Comparison of ENCODE assay signal across 8 cellular contexts in genomic region chr2:54560146-54560881, GRCh38.
DNase-seq lines count a peak whose midpoint lies in the region; ATAC-seq and TF ChIP-seq lines count a peak whose summit lies in the region.

No MANE protein-coding gene starts in this region.

- no peaks in the 10 kb centered on the region for H3K36me3 Mint-ChIP-seq in activated T-cell treated with anti-CD3 and anti-CD28 coated beads, Interleukin-2, amount 50 U/mL, for 4 hours (ENCODE audit: insufficient read depth)
- peaks cover 24% of the 10 kb centered on the region for H3K36me3 Mint-ChIP-seq in activated T-helper 2 cell treated with anti-CD3 and anti-CD28 coated beads, Interferon-gamma antibody, Interleukin-2, Interleukin-4, amounts not matched to agents 10 μg/mL and 5 μg/mL and 100 μg/mL, durations not matched to agents 14 hours and 24 hours and 36 hours (ENCODE audit: low read depth)

- no peaks in the 10 kb centered on the region for H4K20me1 ChIP-seq in HCT116 (ENCODE audit: insufficient read depth)

- POLR2A ChIA-PET in HCT116 (lab: Charles Lee) = interaction anchor here (0.6 to 1.5 kb wide), 4 partner anchors 9 to 1114 kb away, joined by 3 to 6 read pairs (median 4); no protein-coding TSS in a partner anchor

- ATAC-seq in activated T-cell treated with anti-CD3 and anti-CD28 coated beads, Interleukin-2, amount 50 U/mL, for 4 hours = peak in 1 of 2 donors; percentile 10
- no peak for ATAC-seq in HCT116

- H3K4me3 Mint-ChIP-seq in activated T-cell treated with anti-CD3 and anti-CD28 coated beads, Interleukin-2, amount 50 U/mL, for 4 hours = peak overlapping the region; percentile 86
- peak overlapping the region; percentile 90 for H3K4me3 Mint-ChIP-seq in activated T-helper 2 cell treated with anti-CD3 and anti-CD28 coated beads, Interferon-gamma antibody, Interleukin-2, Interleukin-4, amounts not matched to agents 10 μg/mL and 5 μg/mL and 100 μg/mL, durations not matched to agents 14 hours and 24 hours and 36 hours (ENCODE audit: low read depth)

- DNase-seq in activated T-cell treated with anti-CD3 and anti-CD28 coated beads, Interleukin-2, amount 50 U/mL, for 4 hours = no peak
- no peak for DNase-seq in activated T-cell treated with anti-CD3 and anti-CD28 coated beads, Interleukin-2, amount 50 U/mL, for 1 hour
- DNase-seq in HCT116 (ENCODE audit: low read depth, low spot score) = no peak
- peak; percentile 67 for DNase-seq in MG63
- DNase-seq in activated T-helper 2 cell treated with anti-CD3 and anti-CD28 coated beads, Interferon-gamma antibody, Interleukin-2, Interleukin-4, amounts not matched to agents 10 μg/mL and 5 μg/mL and 100 μg/mL, durations not matched to agents 14 hours and 24 hours and 36 hours (ENCODE audit: low spot score) = peak; percentile 37
- DNase-seq in cardiac septum (ENCODE audit: low spot score) = peak; percentile 78
- no peak for DNase-seq in GDM1 (lab: John Stamatoyannopoulos, UW)

- no peaks in the 10 kb centered on the region for H3K9me3 Mint-ChIP-seq in activated T-cell treated with anti-CD3 and anti-CD28 coated beads, Interleukin-2, amount 50 U/mL, for 4 hours
- no peaks in the 10 kb centered on the region for H3K9me3 Mint-ChIP-seq in activated T-helper 2 cell treated with anti-CD3 and anti-CD28 coated beads, Interferon-gamma antibody, Interleukin-2, Interleukin-4, amounts not matched to agents 10 μg/mL and 5 μg/mL and 100 μg/mL, durations not matched to agents 14 hours and 24 hours and 36 hours

- H3K9me2 ChIP-seq in HCT116 (ENCODE audit: insufficient read depth) = no peaks in the 10 kb centered on the region

- RAD21 ChIA-PET in HCT116 (lab: Charles Lee; ENCODE audit: low non-redundant PET in 1 of 2, low total read pairs in 2 of 2, uncharacterized antibody in 2 of 2, unreplicated experiment in 2 of 2) = interaction anchor here in 1 of 2 experiments (0.6 kb wide), 1 partner anchor 11 kb away, joined by 3 read pairs; no protein-coding TSS in a partner anchor

- TF ChIP-seq CTCF in HCT116 (IDR thresholded peaks at IDR 0.05 in 2 of 3, conservative IDR thresholded peaks at IDR 0.05 in 1 of 3; ENCODE audit: borderline replicate concordance in 1 of 3, insufficient read depth in 1 of 3, low read depth in 2 of 3, low read length in 2 of 3) = no peak

- H3K4me2 ChIP-seq in HCT116 (ENCODE audit: low read length) = peak overlapping the region; percentile 88

- H3K9me3 ChIP-seq in HCT116 (ENCODE audit: control insufficient read depth in 1 of 2, insufficient read depth in 1 of 2, low read depth in 1 of 2, low read length in 2 of 2) = no peaks in the 10 kb centered on the region
- no peaks in the 10 kb centered on the region for H3K9me3 ChIP-seq in MG63

- no peaks in the 10 kb centered on the region for H3K27me3 Mint-ChIP-seq in activated T-cell treated with anti-CD3 and anti-CD28 coated beads, Interleukin-2, amount 50 U/mL, for 4 hours (ENCODE audit: low read depth)
- H3K27me3 Mint-ChIP-seq in activated T-helper 2 cell treated with anti-CD3 and anti-CD28 coated beads, Interferon-gamma antibody, Interleukin-2, Interleukin-4, amounts not matched to agents 10 μg/mL and 5 μg/mL and 100 μg/mL, durations not matched to agents 14 hours and 24 hours and 36 hours (ENCODE audit: low read depth) = no peaks in the 10 kb centered on the region

- peaks cover 52% of the 10 kb centered on the region for H3K4me1 Mint-ChIP-seq in activated T-cell treated with anti-CD3 and anti-CD28 coated beads, Interleukin-2, amount 50 U/mL, for 4 hours (ENCODE audit: low read depth)
- peaks cover 59% of the 10 kb centered on the region for H3K4me1 Mint-ChIP-seq in activated T-helper 2 cell treated with anti-CD3 and anti-CD28 coated beads, Interferon-gamma antibody, Interleukin-2, Interleukin-4, amounts not matched to agents 10 μg/mL and 5 μg/mL and 100 μg/mL, durations not matched to agents 14 hours and 24 hours and 36 hours (ENCODE audit: low read depth)

- no TSS peak for BruUV-seq in HCT116 (replicated peaks; lab: Mats Ljungman, UMichigan)

- H3K4me1 ChIP-seq in HCT116 (ENCODE audit: control insufficient read depth in 1 of 2, insufficient read depth in 2 of 2, low read length in 2 of 2) (peaks cover 14 to 22% of the 10 kb centered on the region in 2 experiments), rectal smooth muscle tissue (ENCODE audit: control insufficient read depth, insufficient read depth, low read length) (no peaks in the 10 kb centered on the region)

- peak overlapping the region; percentile 77 to 94 for H3K4me3 ChIP-seq in HCT116 (replicated peaks in 1 of 2; ENCODE audit: low read depth in 1 of 2, low read length in 2 of 2)
- H3K4me3 ChIP-seq in MG63 = peak overlapping the region; percentile 70
- H3K4me3 ChIP-seq in rectal smooth muscle tissue (ENCODE audit: low read length) = peak overlapping the region; percentile 85

- no peaks in the 10 kb centered on the region for H3K36me3 ChIP-seq in HCT116 (ENCODE audit: control insufficient read depth in 1 of 2, insufficient read depth in 2 of 2, low read length in 2 of 2)
- H3K36me3 ChIP-seq in MG63 = peaks cover 11% of the 10 kb centered on the region; the same call in 1 of the 2 replicates
- H3K36me3 ChIP-seq in rectal smooth muscle tissue (ENCODE audit: control insufficient read depth, insufficient read depth, low read length) = no peaks in the 10 kb centered on the region

- H3K27me3 ChIP-seq in HCT116 (ENCODE audit: insufficient read depth, low read length) (no peaks in the 10 kb centered on the region), MG63 (no peaks in the 10 kb centered on the region), rectal smooth muscle tissue (ENCODE audit: control insufficient read depth, insufficient read depth, low read length) (no peaks in the 10 kb centered on the region)

- peaks cover 71% of the 10 kb centered on the region for H3K79me2 ChIP-seq in HCT116 (ENCODE audit: insufficient read depth, low read length)

- H3K9ac ChIP-seq in HCT116 (ENCODE audit: low read length) = peak overlapping the region; percentile 88
- peak overlapping the region; percentile 19 for H3K9ac ChIP-seq in rectal smooth muscle tissue (ENCODE audit: low read length)

- no peak for TF ChIP-seq RAD21 in HCT116 (IDR thresholded peaks at IDR 0.05; ENCODE audit: low read depth)

- H3K27ac Mint-ChIP-seq in activated T-helper 2 cell treated with anti-CD3 and anti-CD28 coated beads, Interferon-gamma antibody, Interleukin-2, Interleukin-4, amounts not matched to agents 10 μg/mL and 5 μg/mL and 100 μg/mL, durations not matched to agents 14 hours and 24 hours and 36 hours = peak overlapping the region; percentile 88

- no peak overlapping the region for H2AFZ ChIP-seq in HCT116 (ENCODE audit: low read depth, low read length, poor library complexity, severe bottlenecking)

- peak overlapping the region; percentile 91 for H3K27ac ChIP-seq in HCT116 (ENCODE audit: low read depth, low read length)
- peak overlapping the region; percentile 46 for H3K27ac ChIP-seq in rectal smooth muscle tissue (ENCODE audit: low read depth, low read length)

- CTCF ChIA-PET in HCT116 (lab: Charles Lee) = interaction anchor here (0.6 kb wide), 1 partner anchor 81 kb away, joined by 3 read pairs; no protein-coding TSS in a partner anchor

- TF ChIP-seq POLR2A in HCT116 (IDR thresholded peaks at IDR 0.05; ENCODE audit: borderline replicate concordance, extremely low read depth, insufficient read depth, insufficient read length) = no peak

- intact Hi-C loops in HCT116 (cut with micrococcal nuclease) (no loop called here), cardiac septum (cut with DNase I) (no loop called here)
- intact Hi-C loops in activated T-helper 2 cell treated with anti-CD3 and anti-CD28 coated beads, Interferon-gamma antibody, Interleukin-2, Interleukin-4, amounts not matched to agents 10 μg/mL and 5 μg/mL and 100 μg/mL, durations not matched to agents 14 hours and 24 hours and 36 hours (cut with micrococcal nuclease) = loop anchor here (1.0 to 10.0 kb wide), 4 partner anchors 11 to 596 kb away; partner anchors contain the start of gene RTN4

TF ChIP-seq in HCT116, 20 proteins besides CTCF, POLR2A, EP300 and RAD21:
- TF ChIP-seq MAX (IDR thresholded peaks at IDR 0.05) = 0 out of 2 replicates have a peak, but pooled peaks have one; percentile 31
- TF ChIP-seq FOSL1 (IDR thresholded peaks at IDR 0.05; ENCODE audit: low read depth) = no peak
- TF ChIP-seq SIN3A (IDR thresholded peaks at IDR 0.05; ENCODE audit: low read depth) = peak; percentile 12
- TF ChIP-seq EGR1 (IDR thresholded peaks at IDR 0.05; ENCODE audit: low read depth) = no peak
- no peak for TF ChIP-seq ZNF274 (IDR thresholded peaks at IDR 0.05; ENCODE audit: low read depth, low read length)
- peak; percentile 54; the same call in 1 of the 2 replicates for TF ChIP-seq CEBPB (IDR thresholded peaks at IDR 0.05; ENCODE audit: low read depth)
- no peak for TF ChIP-seq ZFX (IDR thresholded peaks at IDR 0.05)
- TF ChIP-seq POLR2AphosphoS5 (IDR thresholded peaks at IDR 0.05; ENCODE audit: low read depth, low read length) = no peak; the same call in 1 of the 2 replicates
TF ChIP-seq in HCT116: peak in this region for 3.

Comparison
In these comparisons a context has a peak if more than half of its experiments do, and no peak if none do; other contexts are left out.
1. DNase-seq: peak in MG63 (single experiment), activated T-helper 2 cell treated with anti-CD3 and anti-CD28 coated beads, Interferon-gamma antibody, Interleukin-2, Interleukin-4, amounts not matched to agents 10 μg/mL and 5 μg/mL and 100 μg/mL, durations not matched to agents 14 hours and 24 hours and 36 hours (single experiment) and cardiac septum (single experiment); none in activated T-cell treated with anti-CD3 and anti-CD28 coated beads, Interleukin-2, amount 50 U/mL, for 4 hours (single experiment), activated T-cell treated with anti-CD3 and anti-CD28 coated beads, Interleukin-2, amount 50 U/mL, for 1 hour (single experiment), HCT116 (single experiment) and GDM1 (single experiment).
2. Peak in every context shown above with its lines, with median percentiles within 50 percentile points of each other: H3K4me3 ChIP-seq.